ENCODE assay signal across 16 cellular contexts in genomic region chr15:45116482-45117326, GRCh38. TPM values are rescaled to one million over a fixed set of nuclear protein-coding genes. Genes with fewer than 3 reads are reported as not detected.
DNase-seq lines count a peak whose midpoint lies in the region; ATAC-seq and TF ChIP-seq lines count a peak whose summit lies in the region.
"Had no signal": no experiment of that assay in that cellular context is flagged by ENCODE, and none has a peak within 500 bp of the region (broad histone marks: within the 10 kb centered on the region; RNA-seq: fewer than 3 reads in every experiment).

No MANE protein-coding gene starts in this region.

- H3K4me3 Mint-ChIP-seq in naive B cell: peak overlapping the region; percentile 26 to 94 (median 88)
- H3K4me3 Mint-ChIP-seq in activated CD4-positive, alpha-beta T cell treated with anti-CD3 and anti-CD28 coated beads, Interleukin-2, amount 10 ng/mL, durations not matched to agents 24 days and 14 days: no peak overlapping the region

- TF ChIP-seq CTCF in coronary artery (IDR thresholded peaks at IDR 0.05): no peak
- TF ChIP-seq CTCF in upper lobe of right lung (IDR thresholded peaks at IDR 0.05): no peak

- DNase-seq in stimulated activated CD4-positive, alpha-beta T cell treated with anti-CD3 and anti-CD28 coated beads, Interleukin-15, amount 100 ng/mL, for 24 hours: peak; percentile 37
- no peak for DNase-seq in stimulated activated CD4-positive, alpha-beta T cell treated with anti-CD3 and anti-CD28 coated beads, Interleukin-4, amount 100 ng/mL, for 1 hour
- DNase-seq in coronary artery (ENCODE audit: low spot score) (no peak), naive B cell (no peak), upper lobe of right lung (peak; percentile 63), cortex of kidney (lab: John Stamatoyannopoulos, UW) (no peak), SW480 (ENCODE audit: low spot score) (no peak)
- no peak for DNase-seq in activated CD4-positive, alpha-beta T cell treated with anti-CD3 and anti-CD28 coated beads, Interleukin-2, amount 10 ng/mL, durations not matched to agents 24 days and 14 days
- DNase-seq: anterior cingulate cortex; head of caudate nucleus; NCI-H2081; NK-92 treated with Interleukin-12 subunit alpha and Interleukin-12 subunit beta, amount 100 ng/mL, for 24 hours; stimulated activated CD4-positive, alpha-beta T cell treated with anti-CD3 and anti-CD28 coated beads, Interleukin-1b, Interleukin-23, amount 100 ng/mL, for 48 hours had no signal

- H3K4me3 ChIP-seq in coronary artery (peak overlapping the region; percentile 36), upper lobe of right lung (no peak overlapping the region)

- peaks cover 78 to 95% (median 93%) of the 10 kb centered on the region in 3 donors for H3K27me3 Mint-ChIP-seq in naive B cell
- H3K27me3 Mint-ChIP-seq in activated CD4-positive, alpha-beta T cell treated with anti-CD3 and anti-CD28 coated beads, Interleukin-2, amount 10 ng/mL, durations not matched to agents 24 days and 14 days: peaks cover 69% of the 10 kb centered on the region

- peak in 1 of 2 donors; percentile 8 for ATAC-seq in naive B cell (ENCODE audit: low read depth in 2 of 2)
- ATAC-seq in upper lobe of right lung: no peak

- peaks cover 44 to 63% (median 62%) of the 10 kb centered on the region in 3 donors for H3K4me1 Mint-ChIP-seq in naive B cell
- peaks cover 24% of the 10 kb centered on the region for H3K4me1 Mint-ChIP-seq in activated CD4-positive, alpha-beta T cell treated with anti-CD3 and anti-CD28 coated beads, Interleukin-2, amount 10 ng/mL, durations not matched to agents 24 days and 14 days

- H3K27ac Mint-ChIP-seq in naive B cell: peak overlapping the region in 2 of 6 donors; percentile 20 to 33
- H3K27ac Mint-ChIP-seq in activated CD4-positive, alpha-beta T cell treated with anti-CD3 and anti-CD28 coated beads, Interleukin-2, amount 10 ng/mL, durations not matched to agents 24 days and 14 days: no peak overlapping the region
- H3K27ac Mint-ChIP-seq: progenitor cell of endocrine pancreas had no signal

- H3K27me3 ChIP-seq in upper lobe of right lung: peaks cover 61% of the 10 kb centered on the region

- H3K36me3 ChIP-seq in upper lobe of right lung: no peaks in the 10 kb centered on the region

- H3K4me1 ChIP-seq in upper lobe of right lung: peaks cover 28% of the 10 kb centered on the region

- H3K9me3 Mint-ChIP-seq in naive B cell: peaks cover 0 to 3% (median 0%) of the 10 kb centered on the region in 7 donors
- no peaks in the 10 kb centered on the region for H3K9me3 Mint-ChIP-seq in activated CD4-positive, alpha-beta T cell treated with anti-CD3 and anti-CD28 coated beads, Interleukin-2, amount 10 ng/mL, durations not matched to agents 24 days and 14 days

- H3K27ac ChIP-seq in coronary artery: no peak overlapping the region
- no peak overlapping the region for H3K27ac ChIP-seq in upper lobe of right lung

- intact Hi-C loops in upper lobe of right lung (cut with DNase I): no loop called here
- intact Hi-C loops in activated CD4-positive, alpha-beta T cell treated with anti-CD3 and anti-CD28 coated beads, Interleukin-2, amount 10 ng/mL, durations not matched to agents 24 days and 14 days (cut with micrococcal nuclease): loop anchor here (5.0 kb wide), 1 partner anchor 264 kb away; no protein-coding TSS in a partner anchor

- H3K9me3 ChIP-seq in upper lobe of right lung: no peaks in the 10 kb centered on the region

- H3K36me3 Mint-ChIP-seq in naive B cell: peaks cover 0 to 8% of the 10 kb centered on the region in 2 donors
- no peaks in the 10 kb centered on the region for H3K36me3 Mint-ChIP-seq in activated CD4-positive, alpha-beta T cell treated with anti-CD3 and anti-CD28 coated beads, Interleukin-2, amount 10 ng/mL, durations not matched to agents 24 days and 14 days (ENCODE audit: low read depth)

RNA-seq across cellular contexts. Expression of gene DUOXA2, which starts 2.6 kb away (rescaled TPM):
- polyA plus RNA-seq in naive B cell (ENCODE audit: low read depth in 6 of 6): not detected
- not detected for total RNA-seq in upper lobe of right lung
- total RNA-seq in activated CD4-positive, alpha-beta T cell treated with anti-CD3 and anti-CD28 coated beads, Interleukin-2, amount 10 ng/mL, durations not matched to agents 24 days and 14 days: not detected in 2 replicates
- total RNA-seq: lung microvascular endothelial cell, progenitor cell of endocrine pancreas, SK-MEL-5 had no signal

RNA-seq across cellular contexts. Expression of gene DUOX2, which starts 2.7 kb away (rescaled TPM):
- under 1 TPM in 1 of 6 donors, not detected in 5; 0.08 TPM for polyA plus RNA-seq in naive B cell (ENCODE audit: low read depth in 6 of 6)
- 3.8 TPM for total RNA-seq in upper lobe of right lung
- total RNA-seq in activated CD4-positive, alpha-beta T cell treated with anti-CD3 and anti-CD28 coated beads, Interleukin-2, amount 10 ng/mL, durations not matched to agents 24 days and 14 days: 0.05 TPM in 1 of 2 replicates, not detected in the other
- total RNA-seq: lung microvascular endothelial cell had no signal

RNA-seq across cellular contexts. Expression of gene DUOXA1, which starts 13.0 kb away (rescaled TPM):
- not detected for polyA plus RNA-seq in naive B cell (ENCODE audit: low read depth in 6 of 6)
- total RNA-seq in upper lobe of right lung: 138 TPM
- total RNA-seq in activated CD4-positive, alpha-beta T cell treated with anti-CD3 and anti-CD28 coated beads, Interleukin-2, amount 10 ng/mL, durations not matched to agents 24 days and 14 days: not detected in 2 replicates
- total RNA-seq: lung microvascular endothelial cell, SK-MEL-5 had no signal

RNA-seq across cellular contexts. Expression of gene DUOX1, which starts 13.1 kb away (rescaled TPM):
- polyA plus RNA-seq in naive B cell (ENCODE audit: low read depth in 6 of 6): 1 to 10 TPM in 3 of 6 donors, under 1 TPM in 3; 0.29 to 4.2 (median 1.3) TPM
- total RNA-seq in upper lobe of right lung: 327 TPM
- total RNA-seq in activated CD4-positive, alpha-beta T cell treated with anti-CD3 and anti-CD28 coated beads, Interleukin-2, amount 10 ng/mL, durations not matched to agents 24 days and 14 days: 0.02 and 0.14 TPM in 2 replicates
- total RNA-seq: lung microvascular endothelial cell, SK-MEL-5 had no signal

Comparison
In these comparisons a context has a peak if more than half of its experiments do, and no peak if none do; other contexts are left out.
1. DNase-seq: peak in stimulated activated CD4-positive, alpha-beta T cell treated with anti-CD3 and anti-CD28 coated beads, Interleukin-15, amount 100 ng/mL, for 24 hours (single experiment) and upper lobe of right lung (single experiment); none in stimulated activated CD4-positive, alpha-beta T cell treated with anti-CD3 and anti-CD28 coated beads, Interleukin-4, amount 100 ng/mL, for 1 hour (single experiment), coronary artery (single experiment), naive B cell (single experiment), cortex of kidney (single experiment), SW480 (single experiment) and activated CD4-positive, alpha-beta T cell treated with anti-CD3 and anti-CD28 coated beads, Interleukin-2, amount 10 ng/mL, durations not matched to agents 24 days and 14 days (single experiment).
2. RNA of gene DUOXA1, which starts 13.0 kb away (total RNA-seq): 138 TPM in upper lobe of right lung (single experiment); not detected in activated CD4-positive, alpha-beta T cell treated with anti-CD3 and anti-CD28 coated beads, Interleukin-2, amount 10 ng/mL, durations not matched to agents 24 days and 14 days; every median in the first group is over 100 times any median in the second.